ENCODE assay signal across 8 cellular contexts in the genomic region with DNA sequence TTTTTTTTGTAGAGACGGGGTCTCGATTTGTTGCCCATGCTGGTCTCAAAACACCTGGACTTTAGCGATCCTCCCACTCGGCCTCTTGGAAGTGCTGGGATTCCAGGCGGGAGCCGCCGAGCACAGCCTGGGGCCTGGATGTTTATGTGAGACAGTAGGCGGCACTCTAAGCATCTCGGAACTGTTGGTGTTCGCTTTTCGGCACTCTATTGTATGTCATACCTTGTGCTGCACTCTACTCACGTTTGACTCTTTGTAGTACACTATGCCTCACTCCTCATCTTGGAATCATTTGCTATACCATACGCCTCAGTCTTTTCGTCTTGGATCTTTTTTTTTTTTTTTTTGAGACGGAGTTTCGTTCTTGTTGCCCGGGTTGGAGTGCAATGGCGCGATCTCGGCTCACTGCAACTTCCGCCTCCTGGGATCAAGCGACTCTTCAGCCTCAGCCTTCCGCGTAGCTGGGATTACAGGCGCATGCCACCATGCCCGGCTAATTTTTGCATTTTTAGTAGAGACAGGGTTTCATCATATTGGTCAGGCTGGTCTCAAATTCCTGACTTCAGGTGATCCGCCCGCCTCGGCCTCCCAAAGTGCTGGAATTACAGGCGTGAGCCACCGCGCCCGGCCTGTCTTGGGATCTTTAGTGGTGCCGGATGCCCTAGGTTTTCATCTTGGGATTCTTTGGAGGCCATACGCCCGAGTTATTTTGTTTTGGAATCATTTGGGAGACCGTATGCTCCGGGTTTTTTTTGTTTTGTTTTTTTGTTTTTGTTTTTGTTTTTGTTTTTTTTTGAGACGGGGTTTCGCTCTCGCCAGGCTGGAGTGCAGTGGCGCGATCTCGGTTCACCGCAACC. TPM values are rescaled to one million over a fixed set of nuclear protein-coding genes. Genes with fewer than 3 reads are reported as not detected.
A peak's percentile ranks its signal among the peaks of the same experiment; 100 is the strongest.
DNase-seq lines count a peak whose midpoint lies in the region; ATAC-seq, FAIRE-seq and TF ChIP-seq lines count a peak whose summit lies in the region.

No MANE protein-coding gene starts in this region.

- 52% methylated on average over 45 of the region's 45 CpGs for WGBS in prostate gland

- no peaks in the 10 kb centered on the region for H3K4me1 ChIP-seq in osteoblast (ENCODE audit: insufficient read depth, low read length)
- H3K4me1 ChIP-seq in prostate gland (replicated peaks), result no peaks in the 10 kb centered on the region

- intact Hi-C loops in dendritic cell treated with granulocyte-macrophage colony-stimulating factor and Interleukin-4, amounts not matched to agents 40 ng/mL and 50 ng/mL, for 4 days (cut with micrococcal nuclease), result no loop called here
- intact Hi-C loops in prostate gland (cut with DNase I), result no loop called here

- no peak for FAIRE-seq in H54 (lab: Jason Lieb, UNC)

- peak overlapping the region; percentile 59 for H2AFZ ChIP-seq in osteoblast (ENCODE audit: low read length)

- H3K27ac ChIP-seq in osteoblast (ENCODE audit: low read depth, low read length) (no peak overlapping the region), prostate gland (no peak overlapping the region)

- H3K4me1 Mint-ChIP-seq in dendritic cell treated with granulocyte-macrophage colony-stimulating factor and Interleukin-4, amounts not matched to agents 40 ng/mL and 50 ng/mL, for 4 days (ENCODE audit: low read depth), result peaks cover 5% of the 10 kb centered on the region

- H3K4me3 Mint-ChIP-seq in dendritic cell treated with granulocyte-macrophage colony-stimulating factor and Interleukin-4, amounts not matched to agents 40 ng/mL and 50 ng/mL, for 4 days, result peak overlapping the region; percentile 77

- H3K4me2 ChIP-seq in osteoblast (ENCODE audit: insufficient read depth, low read length), result peak overlapping the region; percentile 74

- peaks cover 46% of the 10 kb centered on the region for H3K27me3 ChIP-seq in osteoblast (ENCODE audit: insufficient read depth, low read length)
- peaks cover 3% of the 10 kb centered on the region for H3K27me3 ChIP-seq in prostate gland (replicated peaks; ENCODE audit: insufficient read depth)

- ATAC-seq in HG03571 (IDR thresholded peaks at IDR 0.05; ENCODE audit: unreplicated experiment), result peak; percentile 38
- no peak for ATAC-seq in GM21737 (IDR thresholded peaks at IDR 0.05; ENCODE audit: unreplicated experiment)
- ATAC-seq in GM19035 (IDR thresholded peaks at IDR 0.05; ENCODE audit: unreplicated experiment), result no peak

- peak overlapping the region; percentile 21 for H3K27ac Mint-ChIP-seq in dendritic cell treated with granulocyte-macrophage colony-stimulating factor and Interleukin-4, amounts not matched to agents 40 ng/mL and 50 ng/mL, for 4 days

- H3K9me3 ChIP-seq in osteoblast (ENCODE audit: low read depth, low read length) (no peaks in the 10 kb centered on the region), prostate gland (no peaks in the 10 kb centered on the region)

- no peak for TF ChIP-seq POLR2A in prostate gland (IDR thresholded peaks at IDR 0.05)
- no peak for TF ChIP-seq POLR2A in H54 (IDR thresholded peaks at IDR 0.05; ENCODE audit: low read depth, low read length)

- no peaks in the 10 kb centered on the region for H3K36me3 Mint-ChIP-seq in dendritic cell treated with granulocyte-macrophage colony-stimulating factor and Interleukin-4, amounts not matched to agents 40 ng/mL and 50 ng/mL, for 4 days (ENCODE audit: low read depth)

- H3K4me3 ChIP-seq in osteoblast (ENCODE audit: insufficient read depth, low read length) (peak overlapping the region; percentile 59), prostate gland (no peak overlapping the region)

- no peaks in the 10 kb centered on the region for H4K20me1 ChIP-seq in osteoblast (ENCODE audit: insufficient read depth, low read length)

- no peaks in the 10 kb centered on the region for H3K79me2 ChIP-seq in osteoblast (ENCODE audit: insufficient read depth, low read length)

- no peaks in the 10 kb centered on the region for H3K9me3 Mint-ChIP-seq in dendritic cell treated with granulocyte-macrophage colony-stimulating factor and Interleukin-4, amounts not matched to agents 40 ng/mL and 50 ng/mL, for 4 days

- peaks cover 77% of the 10 kb centered on the region for H3K27me3 Mint-ChIP-seq in dendritic cell treated with granulocyte-macrophage colony-stimulating factor and Interleukin-4, amounts not matched to agents 40 ng/mL and 50 ng/mL, for 4 days

- H3K36me3 ChIP-seq in osteoblast (ENCODE audit: insufficient read depth, low read length) (no peaks in the 10 kb centered on the region), prostate gland (no peaks in the 10 kb centered on the region)

- TF ChIP-seq CTCF in GM12873 (IDR thresholded peaks at IDR 0.05; ENCODE audit: insufficient read depth, low read depth, low read length, missing control alignments) (peak; percentile 32), osteoblast (IDR thresholded peaks at IDR 0.05; ENCODE audit: extremely low read depth, low read depth, low read length) (no peak), prostate gland (IDR thresholded peaks at IDR 0.05) (no peak)

- DNase-seq in osteoblast (ENCODE audit: insufficient read length, low spot score, missing footprints) (no peak), prostate gland (ENCODE audit: low spot score) (no peak), H54 (ENCODE audit: insufficient read length, low spot score) (no peak)

RNA-seq across cellular contexts. Expression of gene ZDBF2, which starts 24.2 kb away (rescaled TPM):
- 9.1 and 12.7 TPM in 2 replicates for total RNA-seq in osteoblast
- total RNA-seq in prostate gland, result 10 to 100 TPM in 1 of 2 donors, 1 to 10 TPM in 1; 8.1 to 10.5 TPM
